In the genomic region with DNA sequence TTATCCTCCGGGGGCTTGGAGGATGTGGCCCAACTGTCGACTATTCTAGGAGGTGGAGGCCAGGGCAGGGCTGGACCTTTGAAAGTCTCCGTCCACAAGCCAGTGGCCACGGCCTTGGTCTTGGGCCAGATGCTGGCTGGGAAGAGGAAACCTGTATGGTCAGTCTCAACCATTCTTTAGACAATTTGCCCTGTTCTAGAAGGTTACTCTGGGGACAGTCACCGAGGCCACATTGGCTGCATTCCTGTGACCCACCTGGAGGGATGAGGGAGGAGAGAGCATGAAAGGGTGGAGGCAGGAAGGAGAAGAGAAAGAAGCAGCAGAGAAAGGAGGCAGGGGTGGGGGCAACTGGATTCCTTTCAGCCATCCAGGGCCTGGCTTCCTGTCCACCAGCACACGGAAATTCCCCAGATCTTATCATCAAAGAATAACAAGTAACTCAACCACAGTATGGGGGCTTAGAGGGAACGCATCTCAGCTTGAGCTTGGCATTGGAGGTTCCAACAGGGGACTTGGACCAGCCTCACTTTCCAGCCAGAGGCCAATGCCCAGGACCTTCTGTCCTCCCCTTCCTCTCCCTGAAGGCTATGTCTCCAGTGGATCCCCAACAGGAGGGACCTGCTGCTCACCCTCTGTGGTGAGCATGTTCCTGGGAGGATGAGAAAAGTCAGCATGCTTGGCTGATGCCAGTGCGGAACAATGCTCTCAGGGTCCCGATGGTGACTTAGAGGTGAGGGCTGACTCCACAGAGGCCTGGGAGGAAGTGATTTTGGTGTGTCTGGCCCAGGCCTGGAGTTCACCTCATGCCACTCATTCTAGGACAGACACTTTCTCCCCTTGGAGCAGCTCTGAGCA, we compare ENCODE assay signal across 1 cellular context.
A peak's percentile ranks its signal among the peaks of the same experiment; 100 is the strongest.
TF ChIP-seq lines count a peak whose summit lies in the region.

No MANE protein-coding gene starts in this region.

TF ChIP-seq in HepG2, 621 proteins besides CTCF, POLR2A, EP300 and RAD21 (continued from another document and continues in another):
- TF ChIP-seq, protein P1, sequence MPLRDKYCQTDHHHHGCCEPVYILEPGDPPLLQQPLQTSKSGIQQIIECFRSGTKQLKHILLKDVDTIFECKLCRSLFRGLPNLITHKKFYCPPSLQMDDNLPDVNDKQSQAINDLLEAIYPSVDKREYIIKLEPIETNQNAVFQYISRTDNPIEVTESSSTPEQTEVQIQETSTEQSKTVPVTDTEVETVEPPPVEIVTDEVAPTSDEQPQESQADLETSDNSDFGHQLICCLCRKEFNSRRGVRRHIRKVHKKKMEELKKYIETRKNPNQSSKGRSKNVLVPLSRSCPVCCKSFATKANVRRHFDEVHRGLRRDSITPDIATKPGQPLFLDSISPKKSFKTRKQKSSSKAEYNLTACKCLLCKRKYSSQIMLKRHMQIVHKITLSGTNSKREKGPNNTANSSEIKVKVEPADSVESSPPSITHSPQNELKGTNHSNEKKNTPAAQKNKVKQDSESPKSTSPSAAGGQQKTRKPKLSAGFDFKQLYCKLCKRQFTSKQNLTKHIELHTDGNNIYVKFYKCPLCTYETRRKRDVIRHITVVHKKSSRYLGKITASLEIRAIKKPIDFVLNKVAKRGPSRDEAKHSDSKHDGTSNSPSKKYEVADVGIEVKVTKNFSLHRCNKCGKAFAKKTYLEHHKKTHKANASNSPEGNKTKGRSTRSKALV (CRISPR knock-in tag; IDR thresholded peaks at IDR 0.05) = no peak
- TF ChIP-seq BORCS8-MEF2B (CRISPR knock-in tag; IDR thresholded peaks at IDR 0.05) = no peak
- TF ChIP-seq, protein P2, sequence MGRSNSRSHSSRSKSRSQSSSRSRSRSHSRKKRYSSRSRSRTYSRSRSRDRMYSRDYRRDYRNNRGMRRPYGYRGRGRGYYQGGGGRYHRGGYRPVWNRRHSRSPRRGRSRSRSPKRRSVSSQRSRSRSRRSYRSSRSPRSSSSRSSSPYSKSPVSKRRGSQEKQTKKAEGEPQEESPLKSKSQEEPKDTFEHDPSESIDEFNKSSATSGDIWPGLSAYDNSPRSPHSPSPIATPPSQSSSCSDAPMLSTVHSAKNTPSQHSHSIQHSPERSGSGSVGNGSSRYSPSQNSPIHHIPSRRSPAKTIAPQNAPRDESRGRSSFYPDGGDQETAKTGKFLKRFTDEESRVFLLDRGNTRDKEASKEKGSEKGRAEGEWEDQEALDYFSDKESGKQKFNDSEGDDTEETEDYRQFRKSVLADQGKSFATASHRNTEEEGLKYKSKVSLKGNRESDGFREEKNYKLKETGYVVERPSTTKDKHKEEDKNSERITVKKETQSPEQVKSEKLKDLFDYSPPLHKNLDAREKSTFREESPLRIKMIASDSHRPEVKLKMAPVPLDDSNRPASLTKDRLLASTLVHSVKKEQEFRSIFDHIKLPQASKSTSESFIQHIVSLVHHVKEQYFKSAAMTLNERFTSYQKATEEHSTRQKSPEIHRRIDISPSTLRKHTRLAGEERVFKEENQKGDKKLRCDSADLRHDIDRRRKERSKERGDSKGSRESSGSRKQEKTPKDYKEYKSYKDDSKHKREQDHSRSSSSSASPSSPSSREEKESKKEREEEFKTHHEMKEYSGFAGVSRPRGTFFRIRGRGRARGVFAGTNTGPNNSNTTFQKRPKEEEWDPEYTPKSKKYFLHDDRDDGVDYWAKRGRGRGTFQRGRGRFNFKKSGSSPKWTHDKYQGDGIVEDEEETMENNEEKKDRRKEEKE (IDR thresholded peaks at IDR 0.05) = no peak
- TF ChIP-seq ZNF781 (CRISPR knock-in tag; IDR thresholded peaks at IDR 0.05; ENCODE audit: borderline replicate concordance, not compliant biosample characterization) = peak; percentile 33
- TF ChIP-seq, protein P3, sequence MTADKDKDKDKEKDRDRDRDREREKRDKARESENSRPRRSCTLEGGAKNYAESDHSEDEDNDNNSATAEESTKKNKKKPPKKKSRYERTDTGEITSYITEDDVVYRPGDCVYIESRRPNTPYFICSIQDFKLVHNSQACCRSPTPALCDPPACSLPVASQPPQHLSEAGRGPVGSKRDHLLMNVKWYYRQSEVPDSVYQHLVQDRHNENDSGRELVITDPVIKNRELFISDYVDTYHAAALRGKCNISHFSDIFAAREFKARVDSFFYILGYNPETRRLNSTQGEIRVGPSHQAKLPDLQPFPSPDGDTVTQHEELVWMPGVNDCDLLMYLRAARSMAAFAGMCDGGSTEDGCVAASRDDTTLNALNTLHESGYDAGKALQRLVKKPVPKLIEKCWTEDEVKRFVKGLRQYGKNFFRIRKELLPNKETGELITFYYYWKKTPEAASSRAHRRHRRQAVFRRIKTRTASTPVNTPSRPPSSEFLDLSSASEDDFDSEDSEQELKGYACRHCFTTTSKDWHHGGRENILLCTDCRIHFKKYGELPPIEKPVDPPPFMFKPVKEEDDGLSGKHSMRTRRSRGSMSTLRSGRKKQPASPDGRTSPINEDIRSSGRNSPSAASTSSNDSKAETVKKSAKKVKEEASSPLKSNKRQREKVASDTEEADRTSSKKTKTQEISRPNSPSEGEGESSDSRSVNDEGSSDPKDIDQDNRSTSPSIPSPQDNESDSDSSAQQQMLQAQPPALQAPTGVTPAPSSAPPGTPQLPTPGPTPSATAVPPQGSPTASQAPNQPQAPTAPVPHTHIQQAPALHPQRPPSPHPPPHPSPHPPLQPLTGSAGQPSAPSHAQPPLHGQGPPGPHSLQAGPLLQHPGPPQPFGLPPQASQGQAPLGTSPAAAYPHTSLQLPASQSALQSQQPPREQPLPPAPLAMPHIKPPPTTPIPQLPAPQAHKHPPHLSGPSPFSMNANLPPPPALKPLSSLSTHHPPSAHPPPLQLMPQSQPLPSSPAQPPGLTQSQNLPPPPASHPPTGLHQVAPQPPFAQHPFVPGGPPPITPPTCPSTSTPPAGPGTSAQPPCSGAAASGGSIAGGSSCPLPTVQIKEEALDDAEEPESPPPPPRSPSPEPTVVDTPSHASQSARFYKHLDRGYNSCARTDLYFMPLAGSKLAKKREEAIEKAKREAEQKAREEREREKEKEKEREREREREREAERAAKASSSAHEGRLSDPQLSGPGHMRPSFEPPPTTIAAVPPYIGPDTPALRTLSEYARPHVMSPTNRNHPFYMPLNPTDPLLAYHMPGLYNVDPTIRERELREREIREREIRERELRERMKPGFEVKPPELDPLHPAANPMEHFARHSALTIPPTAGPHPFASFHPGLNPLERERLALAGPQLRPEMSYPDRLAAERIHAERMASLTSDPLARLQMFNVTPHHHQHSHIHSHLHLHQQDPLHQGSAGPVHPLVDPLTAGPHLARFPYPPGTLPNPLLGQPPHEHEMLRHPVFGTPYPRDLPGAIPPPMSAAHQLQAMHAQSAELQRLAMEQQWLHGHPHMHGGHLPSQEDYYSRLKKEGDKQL (CRISPR knock-in tag; IDR thresholded peaks at IDR 0.05; ENCODE audit: low read depth) = no peak
- TF ChIP-seq SNAPC2 (CRISPR knock-in tag; IDR thresholded peaks at IDR 0.05) = peak; percentile 64; the same call in 1 of the 2 replicates
- TF ChIP-seq, protein P4, sequence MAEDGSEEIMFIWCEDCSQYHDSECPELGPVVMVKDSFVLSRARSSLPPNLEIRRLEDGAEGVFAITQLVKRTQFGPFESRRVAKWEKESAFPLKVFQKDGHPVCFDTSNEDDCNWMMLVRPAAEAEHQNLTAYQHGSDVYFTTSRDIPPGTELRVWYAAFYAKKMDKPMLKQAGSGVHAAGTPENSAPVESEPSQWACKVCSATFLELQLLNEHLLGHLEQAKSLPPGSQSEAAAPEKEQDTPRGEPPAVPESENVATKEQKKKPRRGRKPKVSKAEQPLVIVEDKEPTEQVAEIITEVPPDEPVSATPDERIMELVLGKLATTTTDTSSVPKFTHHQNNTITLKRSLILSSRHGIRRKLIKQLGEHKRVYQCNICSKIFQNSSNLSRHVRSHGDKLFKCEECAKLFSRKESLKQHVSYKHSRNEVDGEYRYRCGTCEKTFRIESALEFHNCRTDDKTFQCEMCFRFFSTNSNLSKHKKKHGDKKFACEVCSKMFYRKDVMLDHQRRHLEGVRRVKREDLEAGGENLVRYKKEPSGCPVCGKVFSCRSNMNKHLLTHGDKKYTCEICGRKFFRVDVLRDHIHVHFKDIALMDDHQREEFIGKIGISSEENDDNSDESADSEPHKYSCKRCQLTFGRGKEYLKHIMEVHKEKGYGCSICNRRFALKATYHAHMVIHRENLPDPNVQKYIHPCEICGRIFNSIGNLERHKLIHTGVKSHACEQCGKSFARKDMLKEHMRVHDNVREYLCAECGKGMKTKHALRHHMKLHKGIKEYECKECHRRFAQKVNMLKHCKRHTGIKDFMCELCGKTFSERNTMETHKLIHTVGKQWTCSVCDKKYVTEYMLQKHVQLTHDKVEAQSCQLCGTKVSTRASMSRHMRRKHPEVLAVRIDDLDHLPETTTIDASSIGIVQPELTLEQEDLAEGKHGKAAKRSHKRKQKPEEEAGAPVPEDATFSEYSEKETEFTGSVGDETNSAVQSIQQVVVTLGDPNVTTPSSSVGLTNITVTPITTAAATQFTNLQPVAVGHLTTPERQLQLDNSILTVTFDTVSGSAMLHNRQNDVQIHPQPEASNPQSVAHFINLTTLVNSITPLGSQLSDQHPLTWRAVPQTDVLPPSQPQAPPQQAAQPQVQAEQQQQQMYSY (CRISPR knock-in tag; IDR thresholded peaks at IDR 0.05) = peak; percentile 72
- TF ChIP-seq, protein P5, sequence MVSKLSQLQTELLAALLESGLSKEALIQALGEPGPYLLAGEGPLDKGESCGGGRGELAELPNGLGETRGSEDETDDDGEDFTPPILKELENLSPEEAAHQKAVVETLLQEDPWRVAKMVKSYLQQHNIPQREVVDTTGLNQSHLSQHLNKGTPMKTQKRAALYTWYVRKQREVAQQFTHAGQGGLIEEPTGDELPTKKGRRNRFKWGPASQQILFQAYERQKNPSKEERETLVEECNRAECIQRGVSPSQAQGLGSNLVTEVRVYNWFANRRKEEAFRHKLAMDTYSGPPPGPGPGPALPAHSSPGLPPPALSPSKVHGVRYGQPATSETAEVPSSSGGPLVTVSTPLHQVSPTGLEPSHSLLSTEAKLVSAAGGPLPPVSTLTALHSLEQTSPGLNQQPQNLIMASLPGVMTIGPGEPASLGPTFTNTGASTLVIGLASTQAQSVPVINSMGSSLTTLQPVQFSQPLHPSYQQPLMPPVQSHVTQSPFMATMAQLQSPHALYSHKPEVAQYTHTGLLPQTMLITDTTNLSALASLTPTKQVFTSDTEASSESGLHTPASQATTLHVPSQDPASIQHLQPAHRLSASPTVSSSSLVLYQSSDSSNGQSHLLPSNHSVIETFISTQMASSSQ (IDR thresholded peaks at IDR 0.05; ENCODE audit: low read depth) = no peak
- TF ChIP-seq, protein P5 (CRISPR knock-in tag; IDR thresholded peaks at IDR 0.05; ENCODE audit: borderline replicate concordance) = 0 out of 2 replicates have a peak, but pooled peaks have one; percentile 36
- no peak for TF ChIP-seq ZNF337 (CRISPR knock-in tag; IDR thresholded peaks at IDR 0.05; ENCODE audit: borderline replicate concordance, low read depth)
- TF ChIP-seq, protein P6, sequence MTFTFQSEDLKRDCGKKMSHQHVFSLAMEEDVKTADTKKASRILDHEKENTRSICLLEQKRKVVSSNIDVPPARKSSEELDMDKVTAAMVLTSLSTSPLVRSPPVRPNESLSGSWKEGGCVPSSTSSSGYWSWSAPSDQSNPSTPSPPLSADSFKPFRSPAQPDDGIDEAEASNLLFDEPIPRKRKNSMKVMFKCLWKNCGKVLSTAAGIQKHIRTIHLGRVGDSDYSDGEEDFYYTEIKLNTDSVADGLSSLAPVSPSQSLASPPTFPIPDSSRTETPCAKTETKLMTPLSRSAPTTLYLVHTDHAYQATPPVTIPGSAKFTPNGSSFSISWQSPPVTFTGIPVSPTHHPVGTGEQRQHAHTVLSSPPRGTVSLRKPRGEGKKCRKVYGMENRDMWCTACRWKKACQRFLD (CRISPR knock-in tag; IDR thresholded peaks at IDR 0.05; ENCODE audit: borderline replicate concordance) = no peak
- TF ChIP-seq RXRB (CRISPR knock-in tag; IDR thresholded peaks at IDR 0.05; ENCODE audit: borderline replicate concordance) = peak; percentile 38; the same call in 1 of the 2 replicates
- TF ChIP-seq NRL (CRISPR knock-in tag; IDR thresholded peaks at IDR 0.05; ENCODE audit: borderline replicate concordance) = no peak
- TF ChIP-seq, protein P7, sequence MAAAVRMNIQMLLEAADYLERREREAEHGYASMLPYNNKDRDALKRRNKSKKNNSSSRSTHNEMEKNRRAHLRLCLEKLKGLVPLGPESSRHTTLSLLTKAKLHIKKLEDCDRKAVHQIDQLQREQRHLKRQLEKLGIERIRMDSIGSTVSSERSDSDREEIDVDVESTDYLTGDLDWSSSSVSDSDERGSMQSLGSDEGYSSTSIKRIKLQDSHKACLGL (CRISPR knock-in tag; IDR thresholded peaks at IDR 0.05) = no peak
- no peak for TF ChIP-seq TBX2 (CRISPR knock-in tag; IDR thresholded peaks at IDR 0.05; ENCODE audit: borderline replicate concordance)
- no peak for TF ChIP-seq ZNF232 (CRISPR knock-in tag; IDR thresholded peaks at IDR 0.05; ENCODE audit: borderline replicate concordance)
- no peak for TF ChIP-seq ZFP90 (CRISPR knock-in tag; IDR thresholded peaks at IDR 0.05; ENCODE audit: borderline replicate concordance)
- TF ChIP-seq, protein P8, sequence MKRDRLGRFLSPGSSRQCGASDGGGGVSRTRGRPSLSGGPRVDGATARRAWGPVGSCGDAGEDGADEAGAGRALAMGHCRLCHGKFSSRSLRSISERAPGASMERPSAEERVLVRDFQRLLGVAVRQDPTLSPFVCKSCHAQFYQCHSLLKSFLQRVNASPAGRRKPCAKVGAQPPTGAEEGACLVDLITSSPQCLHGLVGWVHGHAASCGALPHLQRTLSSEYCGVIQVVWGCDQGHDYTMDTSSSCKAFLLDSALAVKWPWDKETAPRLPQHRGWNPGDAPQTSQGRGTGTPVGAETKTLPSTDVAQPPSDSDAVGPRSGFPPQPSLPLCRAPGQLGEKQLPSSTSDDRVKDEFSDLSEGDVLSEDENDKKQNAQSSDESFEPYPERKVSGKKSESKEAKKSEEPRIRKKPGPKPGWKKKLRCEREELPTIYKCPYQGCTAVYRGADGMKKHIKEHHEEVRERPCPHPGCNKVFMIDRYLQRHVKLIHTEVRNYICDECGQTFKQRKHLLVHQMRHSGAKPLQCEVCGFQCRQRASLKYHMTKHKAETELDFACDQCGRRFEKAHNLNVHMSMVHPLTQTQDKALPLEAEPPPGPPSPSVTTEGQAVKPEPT (CRISPR knock-in tag; IDR thresholded peaks at IDR 0.05; ENCODE audit: low read depth) = 0 out of 2 replicates have a peak, but pooled peaks have one; percentile 49
- TF ChIP-seq GTF3A (CRISPR knock-in tag; conservative IDR thresholded peaks at IDR 0.05) = 0 out of 2 replicates have a peak, but pooled peaks have one; percentile 44
- TF ChIP-seq BHLHE40 (IDR thresholded peaks at IDR 0.05; ENCODE audit: low read length) = no peak
- TF ChIP-seq ZNF607 (CRISPR knock-in tag; IDR thresholded peaks at IDR 0.05; ENCODE audit: borderline replicate concordance) = no peak
- TF ChIP-seq NCOA2 (CRISPR knock-in tag; IDR thresholded peaks at IDR 0.05) = peak; percentile 72; the same call in 1 of the 2 replicates
- no peak for TF ChIP-seq SP5 (CRISPR knock-in tag; IDR thresholded peaks at IDR 0.05; ENCODE audit: borderline replicate concordance, low read depth)
- 0 out of 2 replicates have a peak, but pooled peaks have one; percentile 55 for TF ChIP-seq ZNF251 (CRISPR knock-in tag; IDR thresholded peaks at IDR 0.05)
- TF ChIP-seq ZSCAN30 (CRISPR knock-in tag; IDR thresholded peaks at IDR 0.05) = no peak
- no peak for TF ChIP-seq SOX6 (IDR thresholded peaks at IDR 0.05)
- peak; percentile 73 for TF ChIP-seq SOX6 (CRISPR knock-in tag; IDR thresholded peaks at IDR 0.05)
- TF ChIP-seq ASH2L (IDR thresholded peaks at IDR 0.05; ENCODE audit: insufficient read length, low read depth, low read length) = no peak
